In the genomic region with DNA sequence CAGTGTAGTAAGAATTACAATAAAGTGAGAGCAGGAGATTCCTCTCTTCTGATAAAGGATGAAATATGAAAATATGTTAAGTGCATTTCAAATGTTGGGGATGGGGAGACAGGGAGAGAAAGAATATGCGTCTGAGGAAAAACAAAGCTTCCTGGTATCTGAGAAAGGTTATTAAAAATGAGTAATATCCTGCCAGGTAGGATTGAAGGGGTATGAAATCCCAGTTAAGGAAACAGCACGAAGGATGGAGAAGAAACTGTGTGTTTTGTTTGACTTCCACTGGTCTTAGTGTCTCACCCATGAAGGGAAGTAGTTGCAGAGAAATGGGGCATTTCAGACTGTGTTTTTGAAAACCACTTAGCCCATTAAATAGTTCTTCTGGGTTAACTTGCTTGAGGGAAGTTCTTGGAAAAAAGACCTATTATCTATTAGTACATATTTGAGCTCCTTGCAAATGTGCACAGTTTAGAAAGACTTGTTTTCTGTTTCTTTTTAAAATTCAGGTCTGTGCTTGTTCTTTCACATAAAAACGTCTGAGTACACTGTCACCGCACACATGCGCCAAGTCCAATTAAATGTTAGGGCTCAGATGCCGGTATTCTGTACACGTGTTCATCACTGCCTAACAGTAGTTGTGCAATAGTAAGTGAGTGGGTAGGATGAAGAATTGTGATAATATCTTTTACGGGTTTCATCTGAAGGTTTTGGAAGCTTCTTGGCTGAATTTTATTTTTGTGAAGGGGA, we compare ENCODE assay signal across 13 cellular contexts.
DNase-seq lines count a peak whose midpoint lies in the region; ATAC-seq and TF ChIP-seq lines count a peak whose summit lies in the region.
"Had no signal": no experiment of that assay in that cellular context is flagged by ENCODE, and none has a peak within 500 bp of the region (broad histone marks: within the 10 kb centered on the region; RNA-seq: fewer than 3 reads in every experiment).

No MANE protein-coding gene starts in this region.

- no peak overlapping the region for H3K18ac ChIP-seq in trophoblast cell (ENCODE audit: low read length)

- H3K9me3 ChIP-seq in trophoblast cell (ENCODE audit: insufficient read depth, low read depth, low read length) (no peaks in the 10 kb centered on the region), Caco-2 (no peaks in the 10 kb centered on the region)

- H3K36me3 ChIP-seq in trophoblast cell (ENCODE audit: control insufficient read depth in 1 of 2, insufficient read depth in 2 of 2, low read length in 2 of 2) (no peaks in the 10 kb centered on the region), Caco-2 (ENCODE audit: control insufficient read depth, insufficient read depth, low read length) (no peaks in the 10 kb centered on the region)

- 100% methylated on average over 1 of the region's 8 CpGs for WGBS in trophoblast cell (ENCODE audit: extremely low coverage, insufficient coverage, insufficient read length)

- no peak overlapping the region for H3K4me3 Mint-ChIP-seq in Caco-2 (ENCODE audit: unreplicated experiment)
- H3K4me3 Mint-ChIP-seq: activated CD8-positive, alpha-beta T cell treated with anti-CD3 and anti-CD28 coated beads for 36 hours; activated naive CD8-positive, alpha-beta T cell treated with anti-CD3 and anti-CD28 coated beads for 36 hours; CD4-positive, alpha-beta T cell; T-helper 1 cell treated with Interleukin-12 subunit alpha and Interleukin-12 subunit beta and Interleukin-4 antibody, amounts not matched to agents 30 μg/mL and 1 μg/mL, for 36 hours had no signal

- H3K27me3 ChIP-seq in trophoblast cell (ENCODE audit: insufficient read depth, low read length), result no peaks in the 10 kb centered on the region
- H3K27me3 ChIP-seq in Caco-2 (replicated peaks; ENCODE audit: control insufficient read depth, insufficient read depth, low read length), result no peaks in the 10 kb centered on the region

- no peak overlapping the region for H2AFZ ChIP-seq in trophoblast cell (ENCODE audit: insufficient read depth, low read length, poor library complexity)

- no peak overlapping the region for H3K4ac ChIP-seq in trophoblast cell (ENCODE audit: low read depth, low read length)

- no peak overlapping the region for H3K23ac ChIP-seq in trophoblast cell (ENCODE audit: low read length)

- no peak overlapping the region for H3K14ac ChIP-seq in trophoblast cell (ENCODE audit: low read length)

- H3K4me3 ChIP-seq in trophoblast cell (ENCODE audit: low read depth, low read length) (no peak overlapping the region), Caco-2 (ENCODE audit: low read depth, low read length) (no peak overlapping the region)

- H3K36me3 Mint-ChIP-seq in Caco-2 (ENCODE audit: insufficient read depth, unreplicated experiment), result no peaks in the 10 kb centered on the region
- H3K36me3 Mint-ChIP-seq: activated naive CD8-positive, alpha-beta T cell treated with anti-CD3 and anti-CD28 coated beads for 36 hours had no signal

- H4K12ac ChIP-seq in trophoblast cell (ENCODE audit: low read depth, low read length), result no peak overlapping the region

- H3K4me1 ChIP-seq in trophoblast cell (ENCODE audit: control insufficient read depth in 1 of 2, insufficient read depth in 2 of 2, low read length in 2 of 2) (no peaks in the 10 kb centered on the region), Caco-2 (no peaks in the 10 kb centered on the region)

- no peak overlapping the region for H3K27ac ChIP-seq in trophoblast cell (ENCODE audit: low read depth, low read length)

- H3K27me3 Mint-ChIP-seq in Caco-2 (ENCODE audit: insufficient read depth, unreplicated experiment), result peaks cover 3% of the 10 kb centered on the region
- H3K27me3 Mint-ChIP-seq: activated CD8-positive, alpha-beta T cell treated with anti-CD3 and anti-CD28 coated beads for 36 hours had no signal

- H2BK12ac ChIP-seq in trophoblast cell (ENCODE audit: low read length), result no peak overlapping the region

- no peaks in the 10 kb centered on the region for H3K9me3 Mint-ChIP-seq in Caco-2 (ENCODE audit: unreplicated experiment)
- H3K9me3 Mint-ChIP-seq: CD4-positive, alpha-beta T cell; T-helper 1 cell treated with Interleukin-12 subunit alpha and Interleukin-12 subunit beta and Interleukin-4 antibody, amounts not matched to agents 30 μg/mL and 1 μg/mL, for 36 hours had no signal

- no peak for ATAC-seq in GM19023 (IDR thresholded peaks at IDR 0.05; ENCODE audit: unreplicated experiment)
- ATAC-seq in HG02970 (IDR thresholded peaks at IDR 0.05; ENCODE audit: low FRiP score, unreplicated experiment), result no peak
- ATAC-seq: activated CD8-positive, alpha-beta T cell treated with anti-CD3 and anti-CD28 coated beads for 36 hours had no signal

- no peak overlapping the region for H4K91ac ChIP-seq in trophoblast cell (ENCODE audit: low read depth, low read length)

- TF ChIP-seq CTCF in Caco-2 (IDR thresholded peaks at IDR 0.05; ENCODE audit: insufficient read depth in 1 of 2, low read depth in 1 of 2, low read length in 1 of 2, severe bottlenecking in 1 of 2, unreplicated experiment in 1 of 2), result no peak

- BruUV-seq in Caco-2 (replicated peaks; lab: Mats Ljungman, UMichigan), result no TSS peak

- H2BK120ac ChIP-seq in trophoblast cell (ENCODE audit: insufficient read depth, low read length, poor library complexity), result no peak overlapping the region

- no peaks in the 10 kb centered on the region for H3K4me1 Mint-ChIP-seq in Caco-2 (ENCODE audit: low read depth, unreplicated experiment)
- H3K4me1 Mint-ChIP-seq: activated naive CD8-positive, alpha-beta T cell treated with anti-CD3 and anti-CD28 coated beads for 36 hours had no signal

- H3K27ac Mint-ChIP-seq in Caco-2 (ENCODE audit: unreplicated experiment), result no peak overlapping the region
- H3K27ac Mint-ChIP-seq: activated CD8-positive, alpha-beta T cell treated with anti-CD3 and anti-CD28 coated beads for 36 hours; activated naive CD8-positive, alpha-beta T cell treated with anti-CD3 and anti-CD28 coated beads for 36 hours; CD4-positive, alpha-beta T cell; T-helper 1 cell treated with Interleukin-12 subunit alpha and Interleukin-12 subunit beta and Interleukin-4 antibody, amounts not matched to agents 30 μg/mL and 1 μg/mL, for 36 hours had no signal

- no peak overlapping the region for H3K4me2 ChIP-seq in trophoblast cell (ENCODE audit: low read length)

- intact Hi-C loops in head of caudate nucleus (cut with DNase I) (no loop called here), Caco-2 (cut with micrococcal nuclease; ENCODE audit: unreplicated experiment) (no loop called here)

- H4K8ac ChIP-seq in trophoblast cell (ENCODE audit: low read depth, low read length), result no peak overlapping the region

- peak; percentile 64 for DNase-seq in DMS 273 (lab: John Stamatoyannopoulos, UW; ENCODE audit: unreplicated experiment)
- DNase-seq in astrocyte of the hippocampus (ENCODE audit: low read depth, low spot score), result peak; percentile 25
- DNase-seq in head of caudate nucleus, result peak in 25 of 42 donors; percentile 16 to 77 (median 49)
- DNase-seq in trophoblast cell, result peak; percentile 39 to 65
- no peak for DNase-seq in Caco-2
- no peak for DNase-seq in NCI-H748 (lab: John Stamatoyannopoulos, UW; ENCODE audit: unreplicated experiment)
- DNase-seq: activated CD8-positive, alpha-beta T cell treated with anti-CD3 and anti-CD28 coated beads for 36 hours; activated naive CD8-positive, alpha-beta T cell treated with anti-CD3 and anti-CD28 coated beads for 36 hours; CD4-positive, alpha-beta T cell; NCI-H69 had no signal

- H2BK5ac ChIP-seq in trophoblast cell (ENCODE audit: low read depth, low read length, poor library complexity), result no peak overlapping the region

- H3K79me1 ChIP-seq in trophoblast cell (ENCODE audit: low read length), result no peaks in the 10 kb centered on the region

- CTCF ChIA-PET in Caco-2 (lab: Charles Lee), result no interaction called here

- H3K9ac ChIP-seq in trophoblast cell (ENCODE audit: low read length), result no peak overlapping the region

- no peaks in the 10 kb centered on the region for H3K79me2 ChIP-seq in trophoblast cell (ENCODE audit: control insufficient read depth, insufficient read depth, low read length, poor library complexity)

- no peak overlapping the region for H2AK5ac ChIP-seq in trophoblast cell (ENCODE audit: low read length)

- POLR2A ChIA-PET in Caco-2 (lab: Charles Lee), result no interaction called here

Comparison
In these comparisons a context has a peak if more than half of its experiments do, and no peak if none do; other contexts are left out.
1. DNase-seq: peak in DMS 273 (single experiment), astrocyte of the hippocampus (single experiment), head of caudate nucleus (25 of 42) and trophoblast cell (2 of 2); none in Caco-2 (0 of 2) and NCI-H748 (single experiment).